24 cellular contexts compared by ENCODE assay signal in genomic region chr10:116146374-116146773, GRCh38.
A peak's percentile ranks its signal among the peaks of the same experiment; 100 is the strongest.
DNase-seq lines count a peak whose midpoint lies in the region; ATAC-seq, FAIRE-seq and TF ChIP-seq lines count a peak whose summit lies in the region.
"Had no signal": no experiment of that assay in that cellular context is flagged by ENCODE, and none has a peak within 500 bp of the region (broad histone marks: within the 10 kb centered on the region; RNA-seq: fewer than 3 reads in every experiment).

No MANE protein-coding gene starts in this region.

- FAIRE-seq in RCC 7860 (lab: Jason Lieb, UNC), result peak; percentile 83
- FAIRE-seq: endometrium, GM18507, HepG2 had no signal

- no peak overlapping the region for H3K27ac Mint-ChIP-seq in CD8-positive, alpha-beta memory T cell
- H3K27ac Mint-ChIP-seq: activated naive CD4-positive, alpha-beta T cell treated with anti-CD3 and anti-CD28 coated beads, Interleukin-2, amount 50 U/mL, for 24 hours; CD4-positive, alpha-beta memory T cell had no signal

- DNase-seq in ACHN (peak; percentile 59), GM04504 (ENCODE audit: low read depth) (peak; percentile 28), RCC 7860 (ENCODE audit: low spot score) (peak; percentile 48), kidney glomerular epithelial cell (lab: John Stamatoyannopoulos, UW) (peak; percentile 21), coronary artery (ENCODE audit: low spot score) (no peak), DMS153 treated with DMSO at 0.1 percent for 48 hours (lab: John Stamatoyannopoulos, UW; ENCODE audit: unreplicated experiment) (no peak)
- DNase-seq in CD8-positive, alpha-beta memory T cell, result no peak
- DNase-seq: activated CD8-positive, alpha-beta memory T cell treated with anti-CD3 and anti-CD28 coated beads for 24 hours; CD4-positive, alpha-beta memory T cell; cortex of kidney; DMS79; foreskin melanocyte; NCI-H187; NCI-H2227 treated with DMSO at 0.1 percent for 48 hours; NCI-H82; spleen; T-helper 9 cell had no signal

- H3K27me3 ChIP-seq in CD8-positive, alpha-beta memory T cell (ENCODE audit: insufficient read depth, low read length, poor library complexity, severe bottlenecking), result no peaks in the 10 kb centered on the region
- H3K27me3 ChIP-seq: body of pancreas, spleen had no signal

- H3K9me3 Mint-ChIP-seq in CD8-positive, alpha-beta memory T cell, result peaks cover 0 to 10% (median 1%) of the 10 kb centered on the region in 5 donors

- H3K27me3 Mint-ChIP-seq in CD8-positive, alpha-beta memory T cell, result no peaks in the 10 kb centered on the region
- H3K27me3 Mint-ChIP-seq: CD4-positive, alpha-beta memory T cell had no signal

- no peak overlapping the region for H3K4me3 Mint-ChIP-seq in CD8-positive, alpha-beta memory T cell
- H3K4me3 Mint-ChIP-seq: activated naive CD4-positive, alpha-beta T cell treated with anti-CD3 and anti-CD28 coated beads, Interleukin-2, amount 50 U/mL, for 24 hours; CD4-positive, alpha-beta memory T cell had no signal

- CTCF ChIA-PET in CD8-positive, alpha-beta memory T cell (lab: Charles Lee), result no interaction called here

- POLR2A ChIA-PET in CD8-positive, alpha-beta memory T cell (lab: Charles Lee), result no interaction called here

- no peaks in the 10 kb centered on the region for H3K9me3 ChIP-seq in CD8-positive, alpha-beta memory T cell (ENCODE audit: low read length)
- H3K9me3 ChIP-seq: body of pancreas, spleen had no signal

- no peak for ATAC-seq in GM19324 (IDR thresholded peaks at IDR 0.05; ENCODE audit: low FRiP score, unreplicated experiment)
- ATAC-seq: body of pancreas, HepG2, Panc1 had no signal

- H3K27ac ChIP-seq in coronary artery, result no peak overlapping the region
- H3K27ac ChIP-seq in CD8-positive, alpha-beta memory T cell (ENCODE audit: low read depth, low read length), result no peak overlapping the region
- H3K27ac ChIP-seq: body of pancreas, spleen had no signal

- H3K36me3 Mint-ChIP-seq in CD8-positive, alpha-beta memory T cell, result no peaks in the 10 kb centered on the region
- H3K36me3 Mint-ChIP-seq: activated naive CD4-positive, alpha-beta T cell treated with anti-CD3 and anti-CD28 coated beads, Interleukin-2, amount 50 U/mL, for 24 hours; CD4-positive, alpha-beta memory T cell had no signal

- no peaks in the 10 kb centered on the region for H3K36me3 ChIP-seq in CD8-positive, alpha-beta memory T cell (ENCODE audit: insufficient read depth, low read length)
- H3K36me3 ChIP-seq: spleen had no signal

- H3K4me1 Mint-ChIP-seq in CD8-positive, alpha-beta memory T cell, result no peaks in the 10 kb centered on the region
- H3K4me1 Mint-ChIP-seq: activated naive CD4-positive, alpha-beta T cell treated with anti-CD3 and anti-CD28 coated beads, Interleukin-2, amount 50 U/mL, for 24 hours had no signal

- in situ Hi-C loops in ACHN (cut with HindIII; ENCODE audit: low pct_ligation_motif_present, low pct_unique_long_range_greater_than_20kb, low sequenced_read_pairs), result no loop called here

- TF ChIP-seq CTCF in coronary artery (IDR thresholded peaks at IDR 0.05), result no peak

- no peak overlapping the region for H3K4me3 ChIP-seq in coronary artery
- H3K4me3 ChIP-seq in CD8-positive, alpha-beta memory T cell (ENCODE audit: low read length), result no peak overlapping the region
- H3K4me3 ChIP-seq: body of pancreas, spleen had no signal

- no peaks in the 10 kb centered on the region for H3K4me1 ChIP-seq in CD8-positive, alpha-beta memory T cell (ENCODE audit: insufficient read depth, low read length)
- H3K4me1 ChIP-seq: body of pancreas, spleen had no signal

Comparison
In these comparisons a context has a peak if more than half of its experiments do, and no peak if none do; other contexts are left out.
1. DNase-seq: peak in ACHN (single experiment), GM04504 (single experiment), RCC 7860 (single experiment) and kidney glomerular epithelial cell (single experiment); none in coronary artery (single experiment), CD8-positive, alpha-beta memory T cell (0 of 5) and DMS153 treated with DMSO at 0.1 percent for 48 hours (single experiment).